In the genomic region with DNA sequence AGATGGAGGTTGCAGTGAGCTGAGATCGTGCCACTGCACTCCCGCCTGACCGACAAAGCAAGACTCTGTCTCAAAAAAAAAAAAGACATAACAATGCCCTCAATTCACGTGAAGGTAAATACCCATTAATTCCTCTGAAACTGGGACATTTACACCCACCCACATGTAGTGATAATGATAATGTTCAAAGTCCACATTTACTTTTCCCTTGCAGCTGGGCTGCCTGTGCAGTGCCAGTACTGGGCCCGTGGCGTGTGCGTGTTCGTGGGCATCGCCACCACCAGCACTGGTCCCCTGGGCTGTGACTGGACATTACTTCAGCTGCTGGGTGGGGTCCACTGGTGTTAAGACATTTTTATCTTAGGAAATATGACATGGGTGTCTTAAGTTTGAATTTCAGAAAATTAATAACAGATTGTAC, we compare ENCODE assay signal across 16 cellular contexts.
DNase-seq lines count a peak whose midpoint lies in the region; ATAC-seq lines count a peak whose summit lies in the region.
"Had no signal": no experiment of that assay in that cellular context is flagged by ENCODE, and none has a peak within 500 bp of the region (broad histone marks: within the 10 kb centered on the region; RNA-seq: fewer than 3 reads in every experiment).

No MANE protein-coding gene starts in this region.

- ATAC-seq in T-helper 17 cell (no peak), left lobe of liver (peak; percentile 88)
- no peak for ATAC-seq in stimulated activated effector memory CD8-positive, alpha-beta T cell treated with anti-CD3 and anti-CD28 coated beads, Interleukin-12 subunit alpha, Interleukin-12 subunit beta, amount 100 ng/mL, for 72 hours
- ATAC-seq: A549 had no signal

- no peaks in the 10 kb centered on the region for H3K27me3 Mint-ChIP-seq in T-helper 17 cell

- H3K27ac Mint-ChIP-seq in T-helper 17 cell, result peak overlapping the region; percentile 43
- H3K27ac Mint-ChIP-seq in stimulated activated effector memory CD8-positive, alpha-beta T cell treated with anti-CD3 and anti-CD28 coated beads, Interleukin-12 subunit alpha, Interleukin-12 subunit beta, amount 100 ng/mL, for 72 hours, result peak overlapping the region; percentile 3
- H3K27ac Mint-ChIP-seq: CD14-positive monocyte had no signal

- H3K9me3 ChIP-seq in T-helper 17 cell (ENCODE audit: control insufficient read depth, low read length, poor library complexity, severe bottlenecking), result no peaks in the 10 kb centered on the region
- H3K9me3 ChIP-seq: A549 had no signal

- H3K36me3 Mint-ChIP-seq in T-helper 17 cell (ENCODE audit: low read depth), result peaks cover 7% of the 10 kb centered on the region
- peaks cover 9% of the 10 kb centered on the region for H3K36me3 Mint-ChIP-seq in stimulated activated effector memory CD8-positive, alpha-beta T cell treated with anti-CD3 and anti-CD28 coated beads, Interleukin-12 subunit alpha, Interleukin-12 subunit beta, amount 100 ng/mL, for 72 hours

- no peak overlapping the region for H3K4me3 Mint-ChIP-seq in T-helper 17 cell
- no peak overlapping the region for H3K4me3 Mint-ChIP-seq in stimulated activated effector memory CD8-positive, alpha-beta T cell treated with anti-CD3 and anti-CD28 coated beads, Interleukin-12 subunit alpha, Interleukin-12 subunit beta, amount 100 ng/mL, for 72 hours
- H3K4me3 Mint-ChIP-seq: CD14-positive monocyte, H9 had no signal

- DNase-seq in COLO668 (lab: John Stamatoyannopoulos, UW; ENCODE audit: unreplicated experiment) (peak; percentile 2), T-helper 17 cell (no peak), left lobe of liver (ENCODE audit: low spot score) (peak; percentile 57), mucosa of gallbladder (ENCODE audit: low spot score) (no peak)
- DNase-seq in stimulated activated effector memory CD8-positive, alpha-beta T cell treated with anti-CD3 and anti-CD28 coated beads, Interleukin-12 subunit alpha, Interleukin-12 subunit beta, amount 100 ng/mL, for 72 hours (ENCODE audit: low spot score in 2 of 2), result no peak
- DNase-seq in effector CD8-positive, alpha-beta T cell (lab: John Stamatoyannopoulos, UW), result no peak
- no peak for DNase-seq in stimulated activated CD4-positive, alpha-beta T cell treated with anti-CD3 and anti-CD28 coated beads, Interleukin-4, amount 100 ng/mL, for 24 hours
- DNase-seq: H9, NCI-H2029 treated with DMSO at 0.1 percent for 48 hours, NCI-H2171 treated with DMSO at 0.1 percent for 48 hours, NCI-H446 treated with DMSO at 0.1 percent for 48 hours, NCI-H774, RPMI8226, SIG-M5 had no signal

- H3K9me3 Mint-ChIP-seq in stimulated activated effector memory CD8-positive, alpha-beta T cell treated with anti-CD3 and anti-CD28 coated beads, Interleukin-12 subunit alpha, Interleukin-12 subunit beta, amount 100 ng/mL, for 72 hours, result no peaks in the 10 kb centered on the region
- H3K9me3 Mint-ChIP-seq: H9 had no signal

- H3K4me1 Mint-ChIP-seq in T-helper 17 cell, result peaks cover 12% of the 10 kb centered on the region
- peaks cover 14% of the 10 kb centered on the region for H3K4me1 Mint-ChIP-seq in stimulated activated effector memory CD8-positive, alpha-beta T cell treated with anti-CD3 and anti-CD28 coated beads, Interleukin-12 subunit alpha, Interleukin-12 subunit beta, amount 100 ng/mL, for 72 hours

Comparison
In these comparisons a context has a peak if more than half of its experiments do, and no peak if none do; other contexts are left out.
1. DNase-seq: peak in COLO668 (single experiment) and left lobe of liver (single experiment); none in T-helper 17 cell (0 of 3), stimulated activated effector memory CD8-positive, alpha-beta T cell treated with anti-CD3 and anti-CD28 coated beads, Interleukin-12 subunit alpha, Interleukin-12 subunit beta, amount 100 ng/mL, for 72 hours (0 of 2), effector CD8-positive, alpha-beta T cell (single experiment), mucosa of gallbladder (single experiment) and stimulated activated CD4-positive, alpha-beta T cell treated with anti-CD3 and anti-CD28 coated beads, Interleukin-4, amount 100 ng/mL, for 24 hours (single experiment).